15 cellular contexts compared by ENCODE assay signal in genomic region chr17:4097165-4097960, GRCh38. TPM values are rescaled to one million over a fixed set of nuclear protein-coding genes. Genes with fewer than 3 reads are reported as not detected.
DNase-seq lines count a peak whose midpoint lies in the region; ATAC-seq and TF ChIP-seq lines count a peak whose summit lies in the region.
"Had no signal": no experiment of that assay in that cellular context is flagged by ENCODE, and none has a peak within 500 bp of the region (broad histone marks: within the 10 kb centered on the region; RNA-seq: fewer than 3 reads in every experiment).

No MANE protein-coding gene starts in this region.

- H3K4me1 Mint-ChIP-seq in activated CD8-positive, alpha-beta memory T cell treated with anti-CD3 and anti-CD28 coated beads, Interleukin-2, amount 10 ng/mL, durations not matched to agents 7 days and 5 days, result peaks cover 10% of the 10 kb centered on the region
- peaks cover 0 to 12% (median 9%) of the 10 kb centered on the region in 4 donors for H3K4me1 Mint-ChIP-seq in naive thymus-derived CD8-positive, alpha-beta T cell

- no peak overlapping the region for H3K4me3 Mint-ChIP-seq in activated CD8-positive, alpha-beta memory T cell treated with anti-CD3 and anti-CD28 coated beads, Interleukin-2, amount 10 ng/mL, durations not matched to agents 7 days and 5 days
- no peak overlapping the region for H3K4me3 Mint-ChIP-seq in naive thymus-derived CD8-positive, alpha-beta T cell
- H3K4me3 Mint-ChIP-seq: CD4-positive, alpha-beta memory T cell had no signal

- H3K4me3 ChIP-seq in esophagus squamous epithelium, result no peak overlapping the region
- H3K4me3 ChIP-seq: A549 had no signal

- H3K9me3 Mint-ChIP-seq in activated CD8-positive, alpha-beta memory T cell treated with anti-CD3 and anti-CD28 coated beads, Interleukin-2, amount 10 ng/mL, durations not matched to agents 7 days and 5 days (ENCODE audit: low read depth), result no peaks in the 10 kb centered on the region
- no peaks in the 10 kb centered on the region for H3K9me3 Mint-ChIP-seq in naive thymus-derived CD8-positive, alpha-beta T cell
- H3K9me3 Mint-ChIP-seq: CD4-positive, alpha-beta memory T cell had no signal

- WGBS in esophagus squamous epithelium, 2 donors, result 62 to 65% methylated on average over 3 to 7 of the region's 7 CpGs

- no peak for ATAC-seq in activated CD8-positive, alpha-beta memory T cell treated with anti-CD3 and anti-CD28 coated beads, Interleukin-2, amount 10 ng/mL, durations not matched to agents 7 days and 5 days
- no peak for ATAC-seq in naive thymus-derived CD8-positive, alpha-beta T cell
- ATAC-seq: A549 had no signal

- no peak for TF ChIP-seq CTCF in esophagus squamous epithelium (IDR thresholded peaks at IDR 0.05)

- POLR2A ChIA-PET in naive thymus-derived CD8-positive, alpha-beta T cell (lab: Charles Lee), result no interaction called here

- H3K9me3 ChIP-seq in esophagus squamous epithelium, result no peaks in the 10 kb centered on the region
- H3K9me3 ChIP-seq: A549, BE2C had no signal

- H3K27me3 ChIP-seq in esophagus squamous epithelium, result no peaks in the 10 kb centered on the region
- H3K27me3 ChIP-seq: BE2C had no signal

- TF ChIP-seq POLR2A in esophagus squamous epithelium (IDR thresholded peaks at IDR 0.05), result no peak

- H3K27ac Mint-ChIP-seq in activated CD8-positive, alpha-beta memory T cell treated with anti-CD3 and anti-CD28 coated beads, Interleukin-2, amount 10 ng/mL, durations not matched to agents 7 days and 5 days, result no peak overlapping the region
- no peak overlapping the region for H3K27ac Mint-ChIP-seq in naive thymus-derived CD8-positive, alpha-beta T cell

- peak overlapping the region in 3 of 4 donors; percentile 70 to 81 (median 79) for H3K27ac ChIP-seq in esophagus squamous epithelium
- H3K27ac ChIP-seq: A549, C4-2B had no signal

- intact Hi-C loops in esophagus squamous epithelium (cut with DNase I) (no loop called here), posterior vena cava (cut with DNase I) (no loop called here)

- CTCF ChIA-PET in activated CD8-positive, alpha-beta memory T cell treated with anti-CD3 and anti-CD28 coated beads, Interleukin-2, amount 10 ng/mL, durations not matched to agents 7 days and 5 days (lab: Charles Lee), result no interaction called here

- peaks cover 9 to 97% (median 24%) of the 10 kb centered on the region in 3 donors for H3K36me3 ChIP-seq in esophagus squamous epithelium
- H3K36me3 ChIP-seq: BE2C had no signal

- H3K4me1 ChIP-seq in esophagus squamous epithelium, result peaks cover 0 to 35% (median 7%) of the 10 kb centered on the region in 3 donors
- H3K4me1 ChIP-seq: BE2C had no signal

- DNase-seq in OCI-M1 (lab: John Stamatoyannopoulos, UW) (peak; percentile 13), amniotic epithelial cell (ENCODE audit: low read depth) (peak; percentile 20), esophagus squamous epithelium (lab: John Stamatoyannopoulos, UW) (no peak), posterior vena cava (ENCODE audit: low spot score) (no peak)
- DNase-seq in activated CD4-positive, CD25-positive, alpha-beta regulatory T cell treated with anti-CD3 and anti-CD28 coated beads, Interleukin-2, amount 50 U/mL, for 72 hours, result no peak
- no peak for DNase-seq in activated CD8-positive, alpha-beta memory T cell treated with anti-CD3 and anti-CD28 coated beads, Interleukin-2, amount 10 ng/mL, durations not matched to agents 7 days and 5 days
- DNase-seq in naive thymus-derived CD8-positive, alpha-beta T cell, result no peak
- DNase-seq: BE2C; CD4-positive, alpha-beta memory T cell; DMS53; GF-D8; HCEC 1CT; IMR-90 had no signal

- H3K27me3 Mint-ChIP-seq in activated CD8-positive, alpha-beta memory T cell treated with anti-CD3 and anti-CD28 coated beads, Interleukin-2, amount 10 ng/mL, durations not matched to agents 7 days and 5 days, result no peaks in the 10 kb centered on the region
- H3K27me3 Mint-ChIP-seq in naive thymus-derived CD8-positive, alpha-beta T cell, result no peaks in the 10 kb centered on the region
- H3K27me3 Mint-ChIP-seq: CD4-positive, alpha-beta memory T cell had no signal

- H3K36me3 Mint-ChIP-seq in activated CD8-positive, alpha-beta memory T cell treated with anti-CD3 and anti-CD28 coated beads, Interleukin-2, amount 10 ng/mL, durations not matched to agents 7 days and 5 days, result peaks cover 52% of the 10 kb centered on the region
- H3K36me3 Mint-ChIP-seq in naive thymus-derived CD8-positive, alpha-beta T cell, result peaks cover 10 to 96% (median 46%) of the 10 kb centered on the region in 3 donors

RNA-seq across cellular contexts. Expression of gene ZZEF1, which starts 45.5 kb away (rescaled TPM):
- 10 to 100 TPM; 24.8 to 72.9 (median 36.4) TPM for total RNA-seq in esophagus squamous epithelium
- 10 to 100 TPM; 46.6 to 49.5 TPM for total RNA-seq in posterior vena cava
- total RNA-seq in activated CD8-positive, alpha-beta memory T cell treated with anti-CD3 and anti-CD28 coated beads, Interleukin-2, amount 10 ng/mL, durations not matched to agents 7 days and 5 days, result 10 to 100 TPM; 49.6 to 61.9 TPM
- 10 to 100 TPM; 89.2 to 91.2 TPM for total RNA-seq in naive thymus-derived CD8-positive, alpha-beta T cell
- 1 to 10 TPM; 3.5 to 7.5 (median 3.7) TPM for polyA plus RNA-seq in naive thymus-derived CD8-positive, alpha-beta T cell

RNA-seq across cellular contexts. Expression of gene CYB5D2, which starts 45.6 kb away (rescaled TPM):
- total RNA-seq in esophagus squamous epithelium (10 to 100 TPM; 15.4 to 21.0 (median 18.3) TPM), posterior vena cava (10 to 100 TPM; 11.1 to 16.8 TPM)
- total RNA-seq in activated CD8-positive, alpha-beta memory T cell treated with anti-CD3 and anti-CD28 coated beads, Interleukin-2, amount 10 ng/mL, durations not matched to agents 7 days and 5 days, result 1 to 10 TPM; 7.2 to 8.6 TPM
- 10 to 100 TPM; 11.1 to 13.0 TPM for total RNA-seq in naive thymus-derived CD8-positive, alpha-beta T cell
- 10 to 100 TPM; 13.7 to 17.3 (median 17.1) TPM for polyA plus RNA-seq in naive thymus-derived CD8-positive, alpha-beta T cell

Comparison
In these comparisons a context has a peak if more than half of its experiments do, and no peak if none do; other contexts are left out.
1. DNase-seq: peak in OCI-M1 (single experiment) and amniotic epithelial cell (single experiment); none in esophagus squamous epithelium (single experiment), posterior vena cava (single experiment), activated CD4-positive, CD25-positive, alpha-beta regulatory T cell treated with anti-CD3 and anti-CD28 coated beads, Interleukin-2, amount 50 U/mL, for 72 hours (single experiment), activated CD8-positive, alpha-beta memory T cell treated with anti-CD3 and anti-CD28 coated beads, Interleukin-2, amount 10 ng/mL, durations not matched to agents 7 days and 5 days (single experiment) and naive thymus-derived CD8-positive, alpha-beta T cell (0 of 10).